ENCODE assay signal across 8 cellular contexts in the genomic region with DNA sequence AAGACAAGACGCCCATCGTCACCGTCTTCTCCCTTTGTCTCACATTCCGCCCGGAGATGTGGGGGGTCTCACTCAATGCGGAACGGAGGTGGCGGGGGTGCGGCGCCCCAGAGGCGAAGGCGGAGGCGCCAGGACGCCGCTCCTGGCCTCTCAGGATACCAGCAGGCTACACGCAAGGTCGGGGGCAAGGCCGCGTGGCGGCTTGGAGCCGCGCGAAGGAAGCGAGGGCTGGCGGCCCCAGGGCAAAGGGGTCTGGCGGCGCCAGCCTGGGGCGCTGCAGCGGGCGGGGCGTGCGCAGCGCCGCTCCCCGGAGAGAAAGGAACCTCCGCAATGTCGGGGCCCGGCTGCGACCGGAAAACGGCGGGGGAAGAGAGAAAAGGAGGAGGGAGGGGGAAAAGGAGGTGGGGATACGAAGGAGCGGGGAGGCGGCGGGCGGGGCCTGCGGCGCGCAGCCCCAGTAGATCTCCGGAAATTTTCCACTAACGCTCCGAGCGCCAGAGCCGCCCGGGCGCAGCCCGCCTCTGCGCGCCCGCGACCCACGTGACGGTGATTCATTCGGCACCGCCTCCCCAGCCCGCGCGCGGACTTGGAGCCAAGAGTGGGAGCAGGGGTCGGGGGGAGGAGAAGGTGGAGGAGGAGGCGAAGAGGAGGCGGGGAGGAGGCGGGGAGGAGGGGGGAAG. TPM values are rescaled to one million over a fixed set of nuclear protein-coding genes. Genes with fewer than 3 reads are reported as not detected.
DNase-seq lines count a peak whose midpoint lies in the region; ATAC-seq and TF ChIP-seq lines count a peak whose summit lies in the region.

No MANE protein-coding gene starts in this region.

- H2AK5ac ChIP-seq in neuronal stem cell (ENCODE audit: low read depth, low read length) = no peak overlapping the region

- peak; percentile 82 for ATAC-seq in foreskin keratinocyte

- no peak overlapping the region for H2BK12ac ChIP-seq in neuronal stem cell (ENCODE audit: low read length)

- H3K9ac ChIP-seq in neuronal stem cell (ENCODE audit: low read depth, low read length, poor library complexity) (peak overlapping the region; percentile 94), subcutaneous abdominal adipose tissue (ENCODE audit: low read length in 5 of 5) (peak overlapping the region; percentile 85 to 96 (median 92))

- peak overlapping the region; percentile 90 for H2BK15ac ChIP-seq in neuronal stem cell (ENCODE audit: low read length)

- no peak overlapping the region for H2BK120ac ChIP-seq in neuronal stem cell (ENCODE audit: low read depth, low read length)

- H2AFZ ChIP-seq in neuronal stem cell (ENCODE audit: low read length) = peak overlapping the region; percentile 94

- H4K91ac ChIP-seq in neuronal stem cell (ENCODE audit: low read depth, low read length, poor library complexity) = peak overlapping the region; percentile 81

- no peaks in the 10 kb centered on the region for H3K27me3 ChIP-seq in MG63
- no peaks in the 10 kb centered on the region for H3K27me3 ChIP-seq in foreskin keratinocyte
- H3K27me3 ChIP-seq in neuronal stem cell (ENCODE audit: control insufficient read depth in 3 of 3, insufficient read depth in 3 of 3, low read depth in 1 of 3, low read length in 3 of 3) = peaks cover 0 to 8% (median 0%) of the 10 kb centered on the region in 3 experiments
- no peaks in the 10 kb centered on the region for H3K27me3 ChIP-seq in subcutaneous abdominal adipose tissue (ENCODE audit: control insufficient read depth in 5 of 5, insufficient read depth in 4 of 5, low read length in 5 of 5)

- no peak overlapping the region for H3K14ac ChIP-seq in neuronal stem cell (ENCODE audit: low read length)

- H3K23ac ChIP-seq in neuronal stem cell (ENCODE audit: low read depth, low read length, poor library complexity) = peak overlapping the region; percentile 97

- peaks cover 2% of the 10 kb centered on the region for H3K79me1 ChIP-seq in neuronal stem cell (ENCODE audit: low read depth, low read length)

- H3K4me1 ChIP-seq in foreskin keratinocyte (peaks cover 44% of the 10 kb centered on the region), neuronal stem cell (ENCODE audit: control insufficient read depth in 2 of 2, insufficient read depth in 1 of 2, low read depth in 1 of 2, low read length in 2 of 2) (peaks cover 0 to 8% of the 10 kb centered on the region in 2 donors), subcutaneous abdominal adipose tissue (ENCODE audit: control insufficient read depth in 5 of 5, insufficient read depth in 5 of 5, low read length in 5 of 5) (peaks cover 2 to 48% (median 45%) of the 10 kb centered on the region in 5 donors)

- H4K8ac ChIP-seq in neuronal stem cell (ENCODE audit: low read depth, low read length) = peak overlapping the region; percentile 83

- peak; percentile 53 for TF ChIP-seq CTCF in foreskin keratinocyte (conservative IDR thresholded peaks at IDR 0.05)

- DNase-seq in GF-D8 (lab: John Stamatoyannopoulos, UW) (peak; percentile 93), HCEC 1CT (peak; percentile 98), MG63 (peak; percentile 96), SHP77 treated with DMSO at 0.1 percent for 48 hours (lab: John Stamatoyannopoulos, UW) (peak; percentile 79), foreskin keratinocyte (peak; percentile 87 to 96), neuronal stem cell (ENCODE audit: low spot score) (peak; percentile 87)
- DNase-seq in activated gamma-delta T cell treated with anti-CD3 and anti-CD28 coated beads, Interleukin-2, amount 50 U/mL, for 16 hours (ENCODE audit: low read depth) = peak; percentile 86

- H3K27ac ChIP-seq in foreskin keratinocyte = peak overlapping the region; percentile 94
- peak overlapping the region; percentile 91 for H3K27ac ChIP-seq in neuronal stem cell (replicated peaks; ENCODE audit: low read length)
- H3K27ac ChIP-seq in subcutaneous abdominal adipose tissue (ENCODE audit: low read depth, low read length) = peak overlapping the region; percentile 100

- H3K36me3 ChIP-seq in MG63 (peaks cover 15% of the 10 kb centered on the region), neuronal stem cell (replicated peaks in 1 of 2; ENCODE audit: control insufficient read depth in 2 of 2, insufficient read depth in 2 of 2, low read length in 2 of 2) (no peaks in the 10 kb centered on the region), subcutaneous abdominal adipose tissue (ENCODE audit: control insufficient read depth in 5 of 5, insufficient read depth in 5 of 5, low read length in 5 of 5) (no peaks in the 10 kb centered on the region)

- H3K9me3 ChIP-seq in MG63 = peaks cover 2% of the 10 kb centered on the region
- peaks cover 2 to 3% of the 10 kb centered on the region in 2 donors for H3K9me3 ChIP-seq in neuronal stem cell (replicated peaks in 1 of 2; ENCODE audit: control insufficient read depth in 2 of 2, insufficient read depth in 1 of 2, low read depth in 1 of 2, low read length in 2 of 2)
- H3K9me3 ChIP-seq in subcutaneous abdominal adipose tissue (ENCODE audit: control insufficient read depth in 5 of 5, low read length in 5 of 5) = no peaks in the 10 kb centered on the region

- H2BK5ac ChIP-seq in neuronal stem cell (ENCODE audit: low read length) = no peak overlapping the region

- no CpG with 5 or more reads among the region's 74 CpGs for WGBS in neuronal stem cell (ENCODE audit: extremely low coverage in 2 of 2, insufficient read length in 2 of 2, insufficient replicate concordance in 1 of 2), 2 donors

- H3K18ac ChIP-seq in neuronal stem cell (ENCODE audit: low read length) = peak overlapping the region; percentile 98

- no peak overlapping the region for H3K4ac ChIP-seq in neuronal stem cell (ENCODE audit: low read length)

- peak overlapping the region; percentile 81 for H3K4me2 ChIP-seq in neuronal stem cell (ENCODE audit: insufficient read depth, low read length, poor library complexity, severe bottlenecking)

- H3K4me3 ChIP-seq in MG63 (peak overlapping the region; percentile 62), neuronal stem cell (ENCODE audit: low read length in 2 of 2) (peak overlapping the region; percentile 72 to 98), subcutaneous abdominal adipose tissue (ENCODE audit: low read depth in 1 of 5, low read length in 5 of 5) (peak overlapping the region; percentile 59 to 83 (median 82))

RNA-seq across cellular contexts. Expression of a gene that starts 10.5 kb away (rescaled TPM):
- total RNA-seq in MG63 (2014; rRNA removed; shearing (Covaris generic); ENCODE audit: low replicate concordance) = 331 and 535 TPM in 2 replicates
- 385 and 423 TPM in 2 replicates for total RNA-seq in foreskin keratinocyte
- polyA plus RNA-seq in foreskin keratinocyte = 74.9 and 102 TPM in 2 replicates
- polyA plus RNA-seq in neuronal stem cell (2013, experiment 1 of 2) = 168 TPM
- polyA plus RNA-seq in neuronal stem cell (2013, experiment 2 of 2) = 171 TPM

Comparison
In these comparisons a context has a peak if more than half of its experiments do, and no peak if none do; other contexts are left out.
1. Peak in every context shown above with its lines: DNase-seq, ATAC-seq, H3K4me3 ChIP-seq and H3K27ac ChIP-seq.